8 cellular contexts compared by ENCODE assay signal in the genomic region with DNA sequence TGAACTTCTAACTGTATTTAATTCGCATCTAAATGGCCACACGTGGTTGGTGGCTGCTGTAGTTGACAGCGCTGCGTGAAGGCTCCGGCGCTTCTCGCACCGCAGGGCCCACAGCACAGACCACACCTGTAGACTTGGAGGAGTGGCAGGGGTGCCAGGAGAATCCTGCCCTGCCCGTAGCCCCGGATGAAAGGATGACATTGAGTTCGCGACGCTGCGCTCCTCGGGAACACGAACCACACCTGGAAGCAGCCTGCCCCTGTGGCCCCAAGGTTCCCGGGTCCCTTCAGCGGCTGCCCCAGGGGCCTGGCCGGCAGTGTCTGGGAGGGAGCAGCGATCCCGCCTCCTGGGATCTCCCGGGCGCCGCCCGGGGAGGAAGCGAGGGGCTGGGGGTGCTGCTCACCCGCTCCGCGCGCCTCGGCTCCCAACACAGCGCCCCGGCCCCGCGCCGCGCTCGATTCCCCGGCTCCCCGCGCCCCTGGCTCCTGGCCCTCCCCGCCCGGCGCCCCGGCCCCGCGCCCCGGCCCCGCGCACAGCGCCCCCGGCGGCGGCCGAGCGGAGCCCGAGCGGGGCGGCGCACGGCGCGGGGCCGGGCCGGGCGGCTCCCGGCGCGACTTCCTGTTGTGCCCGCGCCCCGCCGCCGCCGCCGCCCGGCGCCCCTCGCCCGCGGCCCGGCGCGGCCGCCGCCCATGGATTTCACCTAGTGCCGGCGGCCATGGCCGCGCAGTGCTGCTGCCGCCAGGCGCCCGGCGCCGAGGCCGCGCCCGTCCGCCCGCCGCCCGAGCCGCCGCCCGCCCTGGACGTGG. TPM values are rescaled to one million over a fixed set of nuclear protein-coding genes. Genes with fewer than 3 reads are reported as not detected.
A peak's percentile ranks its signal among the peaks of the same experiment; 100 is the strongest.
DNase-seq lines count a peak whose midpoint lies in the region; ATAC-seq and TF ChIP-seq lines count a peak whose summit lies in the region.

A gene with protein sequence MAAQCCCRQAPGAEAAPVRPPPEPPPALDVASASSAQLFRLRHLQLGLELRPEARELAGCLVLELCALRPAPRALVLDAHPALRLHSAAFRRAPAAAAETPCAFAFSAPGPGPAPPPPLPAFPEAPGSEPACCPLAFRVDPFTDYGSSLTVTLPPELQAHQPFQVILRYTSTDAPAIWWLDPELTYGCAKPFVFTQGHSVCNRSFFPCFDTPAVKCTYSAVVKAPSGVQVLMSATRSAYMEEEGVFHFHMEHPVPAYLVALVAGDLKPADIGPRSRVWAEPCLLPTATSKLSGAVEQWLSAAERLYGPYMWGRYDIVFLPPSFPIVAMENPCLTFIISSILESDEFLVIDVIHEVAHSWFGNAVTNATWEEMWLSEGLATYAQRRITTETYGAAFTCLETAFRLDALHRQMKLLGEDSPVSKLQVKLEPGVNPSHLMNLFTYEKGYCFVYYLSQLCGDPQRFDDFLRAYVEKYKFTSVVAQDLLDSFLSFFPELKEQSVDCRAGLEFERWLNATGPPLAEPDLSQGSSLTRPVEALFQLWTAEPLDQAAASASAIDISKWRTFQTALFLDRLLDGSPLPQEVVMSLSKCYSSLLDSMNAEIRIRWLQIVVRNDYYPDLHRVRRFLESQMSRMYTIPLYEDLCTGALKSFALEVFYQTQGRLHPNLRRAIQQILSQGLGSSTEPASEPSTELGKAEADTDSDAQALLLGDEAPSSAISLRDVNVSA (plus strand): TSS at position 613 of the 806 bp plus-strand sequence. CDS start 103 bp downstream, at position 716.

- peaks cover 56% of the 10 kb centered on the region for H3K36me3 Mint-ChIP-seq in activated T-cell treated with anti-CD3 and anti-CD28 coated beads, Interleukin-2, amount 50 U/mL, for 24 hours (ENCODE audit: low read depth)

- H3K27ac ChIP-seq in esophagus muscularis mucosa (replicated peaks in 1 of 4), result peak within 1 kb of the TSS; percentile 94 to 97 (median 96)
- peak within 1 kb of the TSS; percentile 78 for H3K27ac ChIP-seq in muscle layer of colon (ENCODE audit: low read depth, low read length)
- H3K27ac ChIP-seq in tibial artery, result peak within 1 kb of the TSS; percentile 94 to 99

- H3K9ac ChIP-seq in muscle layer of colon (ENCODE audit: low read length), result peak within 1 kb of the TSS; percentile 75

- peaks cover under 1 to 20% (median 15%) of the 10 kb centered on the region in 4 donors for H3K36me3 ChIP-seq in esophagus muscularis mucosa
- no peaks in the 10 kb centered on the region for H3K36me3 ChIP-seq in muscle layer of colon (ENCODE audit: insufficient read depth, low read length)
- peaks cover 0 to 21% (median 6%) of the 10 kb centered on the region in 3 donors for H3K36me3 ChIP-seq in tibial artery

- TF ChIP-seq CTCF in GM12875 (IDR thresholded peaks at IDR 0.05; ENCODE audit: borderline replicate concordance, insufficient read depth, low read depth, low read length) (no peak), esophagus muscularis mucosa (IDR thresholded peaks at IDR 0.05) (no peak), tibial artery (IDR thresholded peaks at IDR 0.05) (peak in 1 of 2 experiments; percentile 19)

- peaks cover 45 to 75% (median 62%) of the 10 kb centered on the region in 4 donors for H3K4me1 ChIP-seq in esophagus muscularis mucosa
- peaks cover 38% of the 10 kb centered on the region for H3K4me1 ChIP-seq in muscle layer of colon (ENCODE audit: insufficient read depth, low read length)
- H3K4me1 ChIP-seq in tibial artery, result peaks cover 5 to 62% (median 44%) of the 10 kb centered on the region in 4 donors

- WGBS in esophagus muscularis mucosa, result under 1% methylated on average over 10 of the region's 106 CpGs

- H3K4me1 Mint-ChIP-seq in activated T-cell treated with anti-CD3 and anti-CD28 coated beads, Interleukin-2, amount 50 U/mL, for 24 hours (ENCODE audit: low read depth), result peaks cover 70% of the 10 kb centered on the region

- no peak for TF ChIP-seq POLR2A in esophagus muscularis mucosa (IDR thresholded peaks at IDR 0.05; ENCODE audit: low read depth)

- DNase-seq in NCI-H510A (lab: John Stamatoyannopoulos, UW) (peak; percentile 58), esophagus muscularis mucosa (ENCODE audit: extremely low spot score) (no peak), tibial artery (peak; percentile 33 to 76), NCI-H524 treated with DMSO at 0.1 percent for 48 hours (lab: John Stamatoyannopoulos, UW) (no peak)
- DNase-seq in activated T-cell treated with anti-CD3 and anti-CD28 coated beads, Interleukin-2, amount 50 U/mL, for 24 hours, result peak; percentile 74

- ATAC-seq in HG02623 (IDR thresholded peaks at IDR 0.05; ENCODE audit: unreplicated experiment), result peak; percentile 32

- no peaks in the 10 kb centered on the region for H3K27me3 Mint-ChIP-seq in activated T-cell treated with anti-CD3 and anti-CD28 coated beads, Interleukin-2, amount 50 U/mL, for 24 hours

- H3K4me3 ChIP-seq in GM12875 (ENCODE audit: low read depth, low read length), result peak within 1 kb of the TSS; percentile 71
- H3K4me3 ChIP-seq in esophagus muscularis mucosa, result peak within 1 kb of the TSS; percentile 81 to 90 (median 87)
- H3K4me3 ChIP-seq in muscle layer of colon (ENCODE audit: low read depth in 1 of 2, low read length in 2 of 2), result peak within 1 kb of the TSS; percentile 74 to 80
- peak within 1 kb of the TSS; percentile 83 to 86 for H3K4me3 ChIP-seq in tibial artery

- H3K9me3 ChIP-seq in esophagus muscularis mucosa (no peaks in the 10 kb centered on the region), muscle layer of colon (ENCODE audit: low read length) (no peaks in the 10 kb centered on the region), tibial artery (no peaks in the 10 kb centered on the region)

- peak within 1 kb of the TSS; percentile 93 for H3K4me3 Mint-ChIP-seq in activated T-cell treated with anti-CD3 and anti-CD28 coated beads, Interleukin-2, amount 50 U/mL, for 24 hours

- no peak for TF ChIP-seq EP300 in esophagus muscularis mucosa (IDR thresholded peaks at IDR 0.05)

- intact Hi-C loops in esophagus muscularis mucosa (cut with DNase I), result loop anchor here (10.0 kb wide), 1 partner anchor 133 kb away; the partner anchor contains the start of gene GPC1
- intact Hi-C loops in tibial artery (cut with DNase I; ENCODE audit: low total_unique reads), result loop anchor here (10.0 kb wide), 2 partner anchors 133 to 333 kb away; partner anchors contain the start of gene GPC1

- no peaks in the 10 kb centered on the region for H3K9me3 Mint-ChIP-seq in activated T-cell treated with anti-CD3 and anti-CD28 coated beads, Interleukin-2, amount 50 U/mL, for 24 hours

- peak within 1 kb of the TSS; percentile 92 for H3K27ac Mint-ChIP-seq in activated T-cell treated with anti-CD3 and anti-CD28 coated beads, Interleukin-2, amount 50 U/mL, for 24 hours

- H3K27me3 ChIP-seq in esophagus muscularis mucosa, result no peaks in the 10 kb centered on the region
- H3K27me3 ChIP-seq in muscle layer of colon (ENCODE audit: control insufficient read depth in 1 of 2, insufficient read depth in 2 of 2, low read length in 2 of 2), result no peaks in the 10 kb centered on the region
- no peaks in the 10 kb centered on the region for H3K27me3 ChIP-seq in tibial artery

RNA-seq across cellular contexts. Expression of the gene that starts here (rescaled TPM):
- 100 to 1,000 TPM in 1 of 4 donors, 10 to 100 TPM in 3; 57.3 to 135 (median 70.2) TPM for total RNA-seq in esophagus muscularis mucosa

Comparison
In these comparisons a context has a peak if more than half of its experiments do, and no peak if none do; other contexts are left out.
1. DNase-seq: peak in NCI-H510A (single experiment), activated T-cell treated with anti-CD3 and anti-CD28 coated beads, Interleukin-2, amount 50 U/mL, for 24 hours (single experiment) and tibial artery (2 of 2); none in esophagus muscularis mucosa (single experiment) and NCI-H524 treated with DMSO at 0.1 percent for 48 hours (single experiment).
2. Peak in every context shown above with its lines, with median percentiles within 50 percentile points of each other: H3K4me3 ChIP-seq and H3K27ac ChIP-seq.